Comparison of ENCODE assay signal across 13 cellular contexts in the genomic region with DNA sequence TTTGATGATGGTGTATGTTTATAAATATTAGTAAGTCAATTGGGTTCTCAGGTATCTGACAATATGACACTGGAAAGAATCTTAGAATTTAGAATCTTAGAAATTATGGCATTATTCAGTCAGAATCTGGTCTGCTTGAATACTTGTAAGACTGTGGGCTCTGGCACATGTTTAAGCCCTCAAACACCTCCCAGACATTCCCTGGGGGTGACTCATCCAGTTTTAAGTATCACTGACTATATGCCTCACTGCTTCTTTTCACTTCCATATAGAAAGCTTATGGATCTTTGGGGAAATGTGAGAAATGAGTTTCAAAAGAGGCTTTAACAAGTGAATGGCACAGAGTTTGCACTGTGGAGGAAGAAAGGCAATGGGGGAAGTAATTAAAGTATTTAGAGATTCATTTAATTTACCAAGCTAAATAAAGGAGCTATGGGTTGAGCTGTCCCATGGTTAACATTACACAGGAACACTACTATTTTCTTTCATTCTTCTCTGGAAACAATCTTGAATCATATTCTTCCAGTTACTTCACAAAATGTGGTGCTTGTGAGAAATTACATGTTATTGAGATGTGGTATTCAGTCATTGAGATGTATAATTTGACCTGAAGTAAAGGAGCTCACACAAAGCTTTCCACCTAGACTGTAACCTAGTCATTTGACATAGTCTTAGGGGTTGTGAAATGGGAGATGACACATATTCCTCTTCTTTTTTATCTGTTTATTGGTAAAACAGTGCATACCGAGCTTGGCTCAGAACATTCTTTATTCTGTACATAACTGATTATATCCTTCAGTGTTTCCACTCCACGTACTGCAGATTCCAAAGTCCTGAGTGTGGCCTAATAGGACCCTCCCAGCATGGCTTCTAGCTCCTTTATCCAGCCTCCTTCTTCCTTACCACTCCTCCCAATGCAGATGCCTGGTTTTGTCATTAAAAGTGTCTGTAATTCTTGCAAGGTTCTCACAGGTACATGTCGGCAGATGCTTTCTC.
DNase-seq lines count a peak whose midpoint lies in the region; FAIRE-seq and TF ChIP-seq lines count a peak whose summit lies in the region.
"Had no signal": no experiment of that assay in that cellular context is flagged by ENCODE, and none has a peak within 500 bp of the region (broad histone marks: within the 10 kb centered on the region; RNA-seq: fewer than 3 reads in every experiment).

No MANE protein-coding gene starts in this region.

- no peak for FAIRE-seq in GM12892 (lab: Jason Lieb, UNC)
- FAIRE-seq: GM18507 had no signal

- no peak for TF ChIP-seq CTCF in AG04450 (IDR thresholded peaks at IDR 0.05; ENCODE audit: low read depth, low read length)
- TF ChIP-seq CTCF in astrocyte of the spinal cord (IDR thresholded peaks at IDR 0.05; ENCODE audit: low read depth, low read length): no peak
- no peak for TF ChIP-seq CTCF in Peyer's patch (IDR thresholded peaks at IDR 0.05)

- H3K27ac ChIP-seq in AG04450 (ENCODE audit: low read depth, low read length): peak overlapping the region; percentile 85
- peak overlapping the region; percentile 87 for H3K27ac ChIP-seq in HUES6 (ENCODE audit: low read depth, low read length)
- no peak overlapping the region for H3K27ac ChIP-seq in Peyer's patch
- H3K27ac ChIP-seq: BLaER1 treated with 17β-estradiol and CSF1 and Interleukin-3, amounts not matched to agents 10 nM and 100 nM; SK-N-MC had no signal

- in situ Hi-C loops in astrocyte of the spinal cord (cut with HindIII; ENCODE audit: low sequenced_read_pairs): no loop called here

- H3K36me3 ChIP-seq in HUES6 (ENCODE audit: control insufficient read depth, insufficient read depth, low read length): 0 out of 2 replicates have a peak, but pooled peaks cover 8% of the 10 kb centered on the region
- H3K36me3 ChIP-seq in Peyer's patch: no peaks in the 10 kb centered on the region
- H3K36me3 ChIP-seq: BLaER1 treated with 17β-estradiol and CSF1 and Interleukin-3, amounts not matched to agents 10 nM and 100 nM had no signal

- H3K27me3 ChIP-seq in AG04450 (ENCODE audit: control insufficient read depth, insufficient read depth, low read length): no peaks in the 10 kb centered on the region
- H3K27me3 ChIP-seq in HUES6 (ENCODE audit: control insufficient read depth, insufficient read depth, low read length): no peaks in the 10 kb centered on the region
- no peaks in the 10 kb centered on the region for H3K27me3 ChIP-seq in Peyer's patch
- H3K27me3 ChIP-seq: BLaER1 treated with 17β-estradiol and CSF1 and Interleukin-3, amounts not matched to agents 10 nM and 100 nM; dorsolateral prefrontal cortex had no signal

- POLR2A ChIA-PET in AG04450 (lab: Yijun Ruan, JAX): interaction anchor here (0.7 to 1.4 kb wide), 10 partner anchors 40 to 553 kb away, joined by 3 to 7 read pairs (median 4); no protein-coding TSS in a partner anchor

- TF ChIP-seq POLR2A in Peyer's patch (IDR thresholded peaks at IDR 0.05) (no peak), GM12892 (IDR thresholded peaks at IDR 0.05; ENCODE audit: low read depth, low read length) (no peak)

- CTCF ChIA-PET in AG04450 (lab: Charles Lee): interaction anchor here (0.7 to 1.4 kb wide), 3 partner anchors 35 to 810 kb away, joined by 3 to 6 read pairs (median 5); no protein-coding TSS in a partner anchor

- H3K9ac ChIP-seq in HUES6 (ENCODE audit: low read length): peak overlapping the region; percentile 56
- H3K9ac ChIP-seq: BLaER1 treated with 17β-estradiol and CSF1 and Interleukin-3, amounts not matched to agents 10 nM and 100 nM had no signal

- H3K9me3 ChIP-seq in AG04450 (ENCODE audit: control insufficient read depth, insufficient read depth, low read length) (no peaks in the 10 kb centered on the region), HUES6 (ENCODE audit: control insufficient read depth, insufficient read depth, low read depth, low read length) (peaks cover 26% of the 10 kb centered on the region), Peyer's patch (no peaks in the 10 kb centered on the region)
- H3K9me3 ChIP-seq: BLaER1 treated with 17β-estradiol and CSF1 and Interleukin-3, amounts not matched to agents 10 nM and 100 nM had no signal

- DNase-seq in AG04450 (ENCODE audit: low read depth, low spot score) (peak; percentile 81), astrocyte of the spinal cord (ENCODE audit: low read depth, low spot score) (peak; percentile 95), kidney glomerular epithelial cell (lab: John Stamatoyannopoulos, UW) (peak; percentile 88), T-helper 2 cell (no peak), Peyer's patch (no peak), DMS79 treated with DMSO at 0.1 percent for 48 hours (lab: John Stamatoyannopoulos, UW) (no peak), GM12892 (ENCODE audit: insufficient read length) (no peak)
- DNase-seq: dorsolateral prefrontal cortex; stimulated activated CD4-positive, alpha-beta T cell treated with anti-CD3 and anti-CD28 coated beads, Interleukin-1b, Interleukin-23, amount 100 ng/mL, for 48 hours had no signal

- no peak overlapping the region for H3K4me3 ChIP-seq in AG04450 (ENCODE audit: low read depth, low read length)
- H3K4me3 ChIP-seq in HUES6 (ENCODE audit: low read depth, low read length): peak overlapping the region; percentile 10; the same call in 1 of the 2 replicates
- H3K4me3 ChIP-seq in astrocyte of the spinal cord (ENCODE audit: low read depth, low read length): no peak overlapping the region
- no peak overlapping the region for H3K4me3 ChIP-seq in Peyer's patch
- H3K4me3 ChIP-seq: BLaER1 treated with 17β-estradiol and CSF1 and Interleukin-3, amounts not matched to agents 10 nM and 100 nM; dorsolateral prefrontal cortex; SK-N-MC had no signal

- peaks cover 26% of the 10 kb centered on the region for H3K4me1 ChIP-seq in HUES6 (ENCODE audit: control insufficient read depth, insufficient read depth, low read length)
- no peaks in the 10 kb centered on the region for H3K4me1 ChIP-seq in Peyer's patch
- H3K4me1 ChIP-seq: BLaER1 treated with 17β-estradiol and CSF1 and Interleukin-3, amounts not matched to agents 10 nM and 100 nM had no signal

Comparison
In these comparisons a context has a peak if more than half of its experiments do, and no peak if none do; other contexts are left out.
1. DNase-seq: peak in AG04450 (single experiment), astrocyte of the spinal cord (single experiment) and kidney glomerular epithelial cell (single experiment); none in T-helper 2 cell (0 of 5), Peyer's patch (0 of 3), DMS79 treated with DMSO at 0.1 percent for 48 hours (single experiment) and GM12892 (single experiment).
2. H3K27ac ChIP-seq: peak in AG04450 (single experiment) and HUES6 (single experiment); none in Peyer's patch (0 of 4).